ENCODE assay signal across 2 cellular contexts in the genomic region with DNA sequence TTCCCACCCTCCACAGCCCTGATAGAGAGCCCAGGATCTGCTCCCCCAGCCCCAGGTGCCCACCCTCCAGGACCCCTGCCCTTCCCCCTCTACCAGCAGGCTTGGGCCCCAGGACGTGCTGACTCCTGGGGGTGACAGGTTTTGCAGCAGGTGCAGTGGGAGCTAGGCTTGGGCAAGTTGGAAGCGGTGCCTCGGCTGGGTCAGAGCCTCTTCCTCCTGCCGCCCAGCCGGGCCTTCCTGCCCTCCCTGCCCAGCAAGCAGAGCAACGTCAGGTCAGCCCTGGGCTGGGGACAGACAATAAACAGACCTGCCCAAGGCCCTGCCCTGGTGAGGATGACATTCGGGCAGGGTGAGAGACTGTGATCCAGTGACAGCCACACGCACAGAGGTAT.
TF ChIP-seq lines count a peak whose summit lies in the region.

No MANE protein-coding gene starts in this region.

TF ChIP-seq in A549, 52 proteins besides CTCF, POLR2A, EP300 and RAD21:
- TF ChIP-seq HOXB13 (CRISPR knock-in tag; IDR thresholded peaks at IDR 0.05; ENCODE audit: low read depth) (no peak), MYC (IDR thresholded peaks at IDR 0.05; ENCODE audit: borderline replicate concordance, low read length) (no peak), RFX5 (IDR thresholded peaks at IDR 0.05) (no peak), MAFK (IDR thresholded peaks at IDR 0.05; ENCODE audit: partially characterized antibody) (no peak), CBX8 (IDR thresholded peaks at IDR 0.05) (no peak), POLR2AphosphoS2 (conservative IDR thresholded peaks at IDR 0.05; ENCODE audit: low read length) (0 out of 2 replicates have a peak, but pooled peaks have one; percentile 62), RCOR1 (IDR thresholded peaks at IDR 0.05; ENCODE audit: low read depth, low read length) (no peak), TFCP2L1 (CRISPR knock-in tag; IDR thresholded peaks at IDR 0.05) (no peak)
- TF ChIP-seq, protein P1, sequence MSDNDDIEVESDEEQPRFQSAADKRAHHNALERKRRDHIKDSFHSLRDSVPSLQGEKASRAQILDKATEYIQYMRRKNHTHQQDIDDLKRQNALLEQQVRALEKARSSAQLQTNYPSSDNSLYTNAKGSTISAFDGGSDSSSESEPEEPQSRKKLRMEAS (IDR thresholded peaks at IDR 0.05): 0 out of 2 replicates have a peak, but pooled peaks have one; percentile 2

TF ChIP-seq in H1, 55 proteins besides CTCF, POLR2A, EP300 and RAD21:
- no peak for TF ChIP-seq BACH1 (IDR thresholded peaks at IDR 0.05; ENCODE audit: low read length)
- TF ChIP-seq RNF2 (IDR thresholded peaks at IDR 0.05; ENCODE audit: borderline replicate concordance, low read depth, low read length, missing control alignments, poor library complexity, severe bottlenecking): no peak
- TF ChIP-seq JUN (IDR thresholded peaks at IDR 0.05; ENCODE audit: low read depth, low read length): no peak
- TF ChIP-seq RBBP5 (IDR thresholded peaks at IDR 0.05; ENCODE audit: borderline replicate concordance, low read depth, low read length): no peak
- no peak for TF ChIP-seq KDM5A (IDR thresholded peaks at IDR 0.05; ENCODE audit: low read length)
- no peak for TF ChIP-seq TAF1 (IDR thresholded peaks at IDR 0.05; ENCODE audit: low read depth, low read length)
- TF ChIP-seq SRF (IDR thresholded peaks at IDR 0.05; ENCODE audit: low read depth, low read length): no peak
- TF ChIP-seq CEBPB (IDR thresholded peaks at IDR 0.05; ENCODE audit: low read depth, low read length): no peak
TF ChIP-seq in H1: peak in this region for 0.
